Comparison of ENCODE assay signal across 9 cellular contexts in the genomic region with DNA sequence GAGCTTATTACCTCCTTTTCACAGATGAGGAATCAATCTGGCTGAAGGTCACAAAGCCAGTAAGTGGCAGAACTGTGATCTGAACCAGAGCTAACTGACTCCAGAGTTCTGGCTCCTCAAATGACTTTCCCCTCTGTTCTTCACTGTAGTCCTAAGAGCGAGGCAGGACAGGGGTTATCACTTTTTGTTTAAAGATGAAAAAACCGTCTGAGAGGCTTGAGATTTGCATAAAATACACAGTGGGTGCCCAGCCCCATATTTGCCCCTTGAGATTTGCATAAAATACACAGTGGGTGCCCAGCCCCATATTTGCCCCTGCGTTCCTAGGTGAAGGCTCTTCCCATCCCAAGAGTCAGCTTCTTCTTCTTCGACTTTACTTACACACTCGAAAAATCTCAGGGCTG. TPM values are rescaled to one million over a fixed set of nuclear protein-coding genes. Genes with fewer than 3 reads are reported as not detected.
DNase-seq lines count a peak whose midpoint lies in the region; ATAC-seq, FAIRE-seq and TF ChIP-seq lines count a peak whose summit lies in the region.
"Had no signal": no experiment of that assay in that cellular context is flagged by ENCODE, and none has a peak within 500 bp of the region (broad histone marks: within the 10 kb centered on the region; RNA-seq: fewer than 3 reads in every experiment).

No MANE protein-coding gene starts in this region.

- peak overlapping the region; percentile 60 for H3K4me3 Mint-ChIP-seq in activated CD8-positive, alpha-beta memory T cell treated with anti-CD3 and anti-CD28 coated beads, Interleukin-2, amount 10 ng/mL, durations not matched to agents 7 days and 5 days
- H3K4me3 Mint-ChIP-seq in activated CD8-positive, alpha-beta T cell treated with anti-CD3 and anti-CD28 coated beads for 36 hours, result peak overlapping the region; percentile 52

- no peak for TF ChIP-seq CTCF in activated CD8-positive, alpha-beta T cell treated with anti-CD3 and anti-CD28 coated beads for 36 hours (IDR thresholded peaks at IDR 0.05)

- H3K36me3 Mint-ChIP-seq in activated CD8-positive, alpha-beta memory T cell treated with anti-CD3 and anti-CD28 coated beads, Interleukin-2, amount 10 ng/mL, durations not matched to agents 7 days and 5 days, result peaks cover 5% of the 10 kb centered on the region
- H3K36me3 Mint-ChIP-seq in activated CD8-positive, alpha-beta T cell treated with anti-CD3 and anti-CD28 coated beads for 36 hours (ENCODE audit: low read depth), result peaks cover 21% of the 10 kb centered on the region

- POLR2A ChIA-PET in activated CD8-positive, alpha-beta T cell treated with anti-CD3 and anti-CD28 coated beads for 36 hours (lab: Charles Lee), result interaction anchor here (1.6 to 10.7 kb wide), 2 partner anchors 9 to 15 kb away, joined by 4 to 79 read pairs; a partner anchor contains a TSS

- no peaks in the 10 kb centered on the region for H3K27me3 ChIP-seq in iPS DF 6.9 (ENCODE audit: control insufficient read depth, insufficient read depth, low read length)
- no peaks in the 10 kb centered on the region for H3K27me3 ChIP-seq in small intestine (ENCODE audit: control insufficient read depth in 2 of 2, insufficient read depth in 2 of 2, low read length in 2 of 2)

- CTCF ChIA-PET in activated CD8-positive, alpha-beta memory T cell treated with anti-CD3 and anti-CD28 coated beads, Interleukin-2, amount 10 ng/mL, durations not matched to agents 7 days and 5 days (lab: Charles Lee), result interaction anchor here (0.6 to 2.2 kb wide), 3 partner anchors 15 to 94 kb away, joined by 4 to 9 read pairs (median 8); a partner anchor contains a TSS
- CTCF ChIA-PET in activated CD8-positive, alpha-beta T cell treated with anti-CD3 and anti-CD28 coated beads for 36 hours (lab: Charles Lee), result interaction anchor here (1.5 to 3.2 kb wide), 2 partner anchors 19 to 21 kb away, joined by 4 to 13 read pairs; no protein-coding TSS in a partner anchor

- peaks cover 14% of the 10 kb centered on the region for H3K4me1 Mint-ChIP-seq in activated CD8-positive, alpha-beta memory T cell treated with anti-CD3 and anti-CD28 coated beads, Interleukin-2, amount 10 ng/mL, durations not matched to agents 7 days and 5 days
- peaks cover 19% of the 10 kb centered on the region for H3K4me1 Mint-ChIP-seq in activated CD8-positive, alpha-beta T cell treated with anti-CD3 and anti-CD28 coated beads for 36 hours (ENCODE audit: low read depth)

- DNase-seq in activated CD8-positive, alpha-beta memory T cell treated with anti-CD3 and anti-CD28 coated beads, Interleukin-2, amount 10 ng/mL, durations not matched to agents 7 days and 5 days, result no peak
- no peak for DNase-seq in activated CD8-positive, alpha-beta memory T cell treated with anti-CD3 and anti-CD28 coated beads for 24 hours
- DNase-seq in activated CD8-positive, alpha-beta T cell treated with anti-CD3 and anti-CD28 coated beads for 36 hours, result no peak
- no peak for DNase-seq in iPS DF 6.9 (ENCODE audit: low read depth, low spot score)
- DNase-seq in small intestine, result peak; percentile 32
- DNase-seq in HuH-7 (ENCODE audit: low spot score), result no peak

- no peak for FAIRE-seq in small intestine (lab: Jason Lieb, UNC)
- FAIRE-seq: endometrium had no signal

- peaks cover 7% of the 10 kb centered on the region for H3K27me3 Mint-ChIP-seq in activated CD8-positive, alpha-beta memory T cell treated with anti-CD3 and anti-CD28 coated beads, Interleukin-2, amount 10 ng/mL, durations not matched to agents 7 days and 5 days
- no peaks in the 10 kb centered on the region for H3K27me3 Mint-ChIP-seq in activated CD8-positive, alpha-beta T cell treated with anti-CD3 and anti-CD28 coated beads for 36 hours

- H3K4me3 ChIP-seq in iPS DF 6.9 (ENCODE audit: low read length) (peak overlapping the region; percentile 53; the same call in 1 of the 2 replicates), small intestine (ENCODE audit: low read depth in 1 of 2, low read length in 2 of 2) (peak overlapping the region; percentile 62 to 86)

- no peaks in the 10 kb centered on the region for H3K9me3 ChIP-seq in iPS DF 6.9 (ENCODE audit: control insufficient read depth, insufficient read depth, low read length)
- H3K9me3 ChIP-seq in small intestine (ENCODE audit: control insufficient read depth, low read depth), result no peaks in the 10 kb centered on the region

- no CpG with 5 or more reads among the region's 5 CpGs for WGBS in iPS DF 6.9 (ENCODE audit: insufficient coverage, insufficient read length)
- 8 to 14% (median 9%) methylated on average over 5 of the region's 5 CpGs for WGBS in small intestine, 3 donors

- no peak for ATAC-seq in activated CD8-positive, alpha-beta memory T cell treated with anti-CD3 and anti-CD28 coated beads, Interleukin-2, amount 10 ng/mL, durations not matched to agents 7 days and 5 days
- ATAC-seq in HG03095 (IDR thresholded peaks at IDR 0.05; ENCODE audit: unreplicated experiment) (peak; percentile 36), HG02970 (IDR thresholded peaks at IDR 0.05; ENCODE audit: low FRiP score, unreplicated experiment) (no peak)
- no peak for ATAC-seq in activated CD8-positive, alpha-beta T cell treated with anti-CD3 and anti-CD28 coated beads for 36 hours

- no peaks in the 10 kb centered on the region for H3K36me3 ChIP-seq in iPS DF 6.9 (ENCODE audit: control insufficient read depth, insufficient read depth, low read length)
- no peaks in the 10 kb centered on the region for H3K36me3 ChIP-seq in small intestine (ENCODE audit: control insufficient read depth in 2 of 2, insufficient read depth in 2 of 2, low read length in 2 of 2)

- no peak overlapping the region for H3K27ac Mint-ChIP-seq in activated CD8-positive, alpha-beta memory T cell treated with anti-CD3 and anti-CD28 coated beads, Interleukin-2, amount 10 ng/mL, durations not matched to agents 7 days and 5 days
- no peak overlapping the region for H3K27ac Mint-ChIP-seq in activated CD8-positive, alpha-beta T cell treated with anti-CD3 and anti-CD28 coated beads for 36 hours

- no peak overlapping the region for H3K27ac ChIP-seq in iPS DF 6.9 (ENCODE audit: low read length)
- H3K27ac ChIP-seq in small intestine (ENCODE audit: low read depth in 1 of 2, low read length in 1 of 2), result peak overlapping the region in 1 of 2 donors; percentile 56

- peaks cover 3% of the 10 kb centered on the region; the same call in 1 of the 2 replicates for H3K4me1 ChIP-seq in iPS DF 6.9 (ENCODE audit: control insufficient read depth, insufficient read depth, low read length)
- no peaks in the 10 kb centered on the region for H3K4me1 ChIP-seq in small intestine (ENCODE audit: control insufficient read depth in 2 of 2, insufficient read depth in 1 of 2, low read depth in 1 of 2, low read length in 1 of 2)

- intact Hi-C loops in activated CD8-positive, alpha-beta T cell treated with anti-CD3 and anti-CD28 coated beads for 36 hours (cut with micrococcal nuclease), result no loop called here

- no peaks in the 10 kb centered on the region for H3K9me3 Mint-ChIP-seq in activated CD8-positive, alpha-beta memory T cell treated with anti-CD3 and anti-CD28 coated beads, Interleukin-2, amount 10 ng/mL, durations not matched to agents 7 days and 5 days (ENCODE audit: low read depth)
- H3K9me3 Mint-ChIP-seq in activated CD8-positive, alpha-beta T cell treated with anti-CD3 and anti-CD28 coated beads for 36 hours, result no peaks in the 10 kb centered on the region

RNA-seq across cellular contexts. Expression of a gene that starts 0.7 kb away (rescaled TPM):
- 1 to 10 TPM; 1.3 to 2.6 TPM for total RNA-seq in activated CD8-positive, alpha-beta memory T cell treated with anti-CD3 and anti-CD28 coated beads, Interleukin-2, amount 10 ng/mL, durations not matched to agents 7 days and 5 days
- total RNA-seq in activated CD8-positive, alpha-beta T cell treated with anti-CD3 and anti-CD28 coated beads for 36 hours, result 1 to 10 TPM; 2.5 to 3.6 TPM
- polyA plus RNA-seq in small intestine, result 1 to 10 TPM; 1.4 to 2.8 (median 2.0) TPM

RNA-seq across cellular contexts. Expression of a gene that starts 16.9 kb away (rescaled TPM):
- 100 to 1,000 TPM in 1 of 2 experiments, 10 to 100 TPM in 1; 91.6 to 113 TPM for total RNA-seq in activated CD8-positive, alpha-beta memory T cell treated with anti-CD3 and anti-CD28 coated beads, Interleukin-2, amount 10 ng/mL, durations not matched to agents 7 days and 5 days
- total RNA-seq in activated CD8-positive, alpha-beta T cell treated with anti-CD3 and anti-CD28 coated beads for 36 hours, result 100 to 1,000 TPM; 156 to 168 TPM
- 100 to 1,000 TPM; 130 to 140 (median 138) TPM for polyA plus RNA-seq in small intestine
